8 cellular contexts compared by ENCODE assay signal in genomic region chrX:74550295-74550802, GRCh38.
DNase-seq lines count a peak whose midpoint lies in the region; ATAC-seq and TF ChIP-seq lines count a peak whose summit lies in the region.

No MANE protein-coding gene starts in this region.

- no peaks in the 10 kb centered on the region for H3K9me3 Mint-ChIP-seq in activated CD8-positive, alpha-beta T cell treated with anti-CD3 and anti-CD28 coated beads, Interleukin-2, amount 10 ng/mL, durations not matched to agents 7 days and 5 days (ENCODE audit: insufficient read depth)
- H3K9me3 Mint-ChIP-seq in mesothelial cell of epicardium: peaks cover 13% of the 10 kb centered on the region

- CTCF ChIA-PET in activated CD8-positive, alpha-beta T cell treated with anti-CD3 and anti-CD28 coated beads, Interleukin-2, amount 10 ng/mL, durations not matched to agents 7 days and 5 days (lab: Charles Lee): interaction anchor here (0.8 to 2.1 kb wide), 2 partner anchors 10 kb away, joined by 3 to 6 read pairs; no protein-coding TSS in a partner anchor

- ATAC-seq in GM21390 (IDR thresholded peaks at IDR 0.05; ENCODE audit: unreplicated experiment): peak; percentile 95
- ATAC-seq in activated CD8-positive, alpha-beta T cell treated with anti-CD3 and anti-CD28 coated beads, Interleukin-2, amount 10 ng/mL, durations not matched to agents 7 days and 5 days: peak; percentile 97

- H3K36me3 Mint-ChIP-seq in activated CD8-positive, alpha-beta T cell treated with anti-CD3 and anti-CD28 coated beads, Interleukin-2, amount 10 ng/mL, durations not matched to agents 7 days and 5 days (ENCODE audit: low read depth): peaks cover 2% of the 10 kb centered on the region
- H3K36me3 Mint-ChIP-seq in mesothelial cell of epicardium: no peaks in the 10 kb centered on the region

- H3K4me3 Mint-ChIP-seq in activated CD8-positive, alpha-beta T cell treated with anti-CD3 and anti-CD28 coated beads, Interleukin-2, amount 10 ng/mL, durations not matched to agents 7 days and 5 days: peak overlapping the region; percentile 44
- H3K4me3 Mint-ChIP-seq in mesothelial cell of epicardium: peak overlapping the region; percentile 43

- TF ChIP-seq CTCF in mesothelial cell of epicardium (IDR thresholded peaks at IDR 0.05; ENCODE audit: unreplicated experiment): peak; percentile 97

- H3K27ac Mint-ChIP-seq in activated CD8-positive, alpha-beta T cell treated with anti-CD3 and anti-CD28 coated beads, Interleukin-2, amount 10 ng/mL, durations not matched to agents 7 days and 5 days: peak overlapping the region; percentile 74
- no peak overlapping the region for H3K27ac Mint-ChIP-seq in mesothelial cell of epicardium

- DNase-seq in COLO829 (ENCODE audit: low spot score) (peak; percentile 45), HT-29 (ENCODE audit: low spot score) (peak; percentile 89), NK-92 (lab: John Stamatoyannopoulos, UW; ENCODE audit: unreplicated experiment) (peak; percentile 2), mesothelial cell of epicardium (ENCODE audit: low spot score in 2 of 2, unreplicated experiment in 2 of 2) (peak; percentile 70 to 88)
- peak; percentile 88 for DNase-seq in activated CD8-positive, alpha-beta T cell treated with anti-CD3 and anti-CD28 coated beads, Interleukin-2, amount 10 ng/mL, durations not matched to agents 7 days and 5 days
- peak; percentile 83 for DNase-seq in effector CD4-positive, alpha-beta T cell
- DNase-seq in stimulated activated CD8-positive, alpha-beta memory T cell treated with anti-CD3 and anti-CD28 coated beads, Interleukin-2, amount 100 ng/mL, for 48 hours (ENCODE audit: low read depth in 2 of 2): peak; percentile 76 to 83

- peaks cover 8% of the 10 kb centered on the region for H3K4me1 Mint-ChIP-seq in activated CD8-positive, alpha-beta T cell treated with anti-CD3 and anti-CD28 coated beads, Interleukin-2, amount 10 ng/mL, durations not matched to agents 7 days and 5 days (ENCODE audit: low read depth)
- H3K4me1 Mint-ChIP-seq in mesothelial cell of epicardium: no peaks in the 10 kb centered on the region

- POLR2A ChIA-PET in activated CD8-positive, alpha-beta T cell treated with anti-CD3 and anti-CD28 coated beads, Interleukin-2, amount 10 ng/mL, durations not matched to agents 7 days and 5 days (lab: Charles Lee): no interaction called here

- H3K27me3 Mint-ChIP-seq in activated CD8-positive, alpha-beta T cell treated with anti-CD3 and anti-CD28 coated beads, Interleukin-2, amount 10 ng/mL, durations not matched to agents 7 days and 5 days (ENCODE audit: low read depth): no peaks in the 10 kb centered on the region
- no peaks in the 10 kb centered on the region for H3K27me3 Mint-ChIP-seq in mesothelial cell of epicardium (ENCODE audit: low read depth)

Comparison
In these comparisons a context has a peak if more than half of its experiments do, and no peak if none do; other contexts are left out.
1. Peak in every context shown above with its lines: DNase-seq and ATAC-seq.
2. DNase-seq: peak in every context shown above with its lines; median percentile 89 in HT-29; 88 in activated CD8-positive, alpha-beta T cell treated with anti-CD3 and anti-CD28 coated beads, Interleukin-2, amount 10 ng/mL, durations not matched to agents 7 days and 5 days; 83 in effector CD4-positive, alpha-beta T cell; 80 in stimulated activated CD8-positive, alpha-beta memory T cell treated with anti-CD3 and anti-CD28 coated beads, Interleukin-2, amount 100 ng/mL, for 48 hours; 79 in mesothelial cell of epicardium; 45 in COLO829; 2 in NK-92.